9 cellular contexts compared by ENCODE assay signal in the genomic region with DNA sequence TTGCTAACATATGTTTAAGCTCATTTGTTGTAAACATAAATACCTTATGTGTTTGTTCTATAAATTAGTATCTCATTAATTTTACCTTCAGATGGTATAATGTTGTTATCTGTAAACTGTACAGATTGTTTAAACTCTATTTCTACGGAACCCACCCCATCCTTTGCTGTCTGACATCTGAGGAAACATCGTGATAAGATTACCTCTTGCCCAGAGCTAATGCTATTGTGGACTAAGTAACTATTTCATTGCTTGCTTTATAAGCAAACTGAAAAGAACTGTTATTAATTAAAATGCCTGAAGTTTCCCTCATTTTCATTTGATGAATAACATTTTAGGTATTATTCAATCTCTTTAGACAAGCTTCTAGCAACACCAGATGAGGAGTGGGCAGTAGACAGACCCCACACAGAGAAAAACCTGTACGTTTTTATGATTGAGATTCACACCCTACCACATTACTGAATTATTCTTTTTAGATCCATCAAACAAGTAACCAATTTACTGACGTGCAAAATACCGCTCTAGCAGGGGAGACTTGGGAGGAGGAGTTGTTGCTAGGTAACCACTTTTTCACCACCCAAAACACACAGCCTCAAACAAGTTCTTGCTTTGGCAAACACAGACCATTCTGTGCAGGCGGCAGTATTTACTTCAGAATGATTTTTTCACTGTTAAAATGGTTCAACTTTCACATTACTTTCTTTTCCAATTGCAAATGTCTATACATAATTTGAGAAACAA. TPM values are rescaled to one million over a fixed set of nuclear protein-coding genes. Genes with fewer than 3 reads are reported as not detected.
DNase-seq lines count a peak whose midpoint lies in the region; ATAC-seq, FAIRE-seq and TF ChIP-seq lines count a peak whose summit lies in the region.
"Had no signal": no experiment of that assay in that cellular context is flagged by ENCODE, and none has a peak within 500 bp of the region (broad histone marks: within the 10 kb centered on the region; RNA-seq: fewer than 3 reads in every experiment).

No MANE protein-coding gene starts in this region.

- ATAC-seq in GM19395 (IDR thresholded peaks at IDR 0.05; ENCODE audit: unreplicated experiment) (peak; percentile 65), pancreas (peak in 3 of 4 donors; percentile 18 to 72 (median 71)), GM21423 (IDR thresholded peaks at IDR 0.05; ENCODE audit: unreplicated experiment) (no peak), sciatic nerve (no peak)

- TF ChIP-seq CTCF in pancreas (IDR thresholded peaks at IDR 0.05) (no peak), uterus (IDR thresholded peaks at IDR 0.05) (no peak)

- H3K36me3 ChIP-seq in pancreas (no peaks in the 10 kb centered on the region), uterus (no peaks in the 10 kb centered on the region)

- H3K9me3 ChIP-seq in pancreas (no peaks in the 10 kb centered on the region), uterus (no peaks in the 10 kb centered on the region)

- intact Hi-C loops in pancreas (cut with DNase I), result no loop called here
- intact Hi-C loops in uterus (cut with DNase I; ENCODE audit: low total_unique reads), result no loop called here
- intact Hi-C loops in sciatic nerve (cut with DNase I), result no loop called here

- 2 to 3% methylated on average over 6 of the region's 6 CpGs for WGBS in pancreas, 2 donors

- H3K27ac ChIP-seq in pancreas, result no peak overlapping the region
- H3K27ac ChIP-seq in uterus, result no peak overlapping the region

- peak; percentile 80 to 98 (median 84) for DNase-seq in NCI-H1417 (lab: John Stamatoyannopoulos, UW)
- DNase-seq in SW480 (ENCODE audit: low spot score), result peak; percentile 12
- DNase-seq in pancreas, result no peak
- no peak for DNase-seq in uterus
- no peak for DNase-seq in sciatic nerve (ENCODE audit: low spot score)
- no peak for DNase-seq in NK-92 (lab: John Stamatoyannopoulos, UW; ENCODE audit: unreplicated experiment)

- TF ChIP-seq POLR2A in uterus (IDR thresholded peaks at IDR 0.05), result no peak

- H3K4me1 ChIP-seq in pancreas, result no peaks in the 10 kb centered on the region
- H3K4me1 ChIP-seq in uterus, result no peaks in the 10 kb centered on the region

- H3K4me3 ChIP-seq in pancreas, result no peak overlapping the region
- no peak overlapping the region for H3K4me3 ChIP-seq in uterus

- no peak for FAIRE-seq in pancreas (lab: Jason Lieb, UNC)

- H3K27me3 ChIP-seq in pancreas (peaks cover 0 to 11% (median 0%) of the 10 kb centered on the region in 4 donors), uterus (no peaks in the 10 kb centered on the region)

RNA-seq across cellular contexts. Expression of gene SYT4, which starts 1.9 kb away (rescaled TPM):
- total RNA-seq in pancreas, result 1 to 10 TPM in 4 of 6 donors, under 1 TPM in 2; 0.85 to 7.3 (median 2.7) TPM
- 10 to 100 TPM in 1 of 2 donors, 1 to 10 TPM in 1; 2.2 to 16.3 TPM for polyA plus RNA-seq in pancreas
- total RNA-seq in uterus, result 1 to 10 TPM in 1 of 4 donors, not detected in 3; 1.9 TPM
- not detected for total RNA-seq in sciatic nerve
- total RNA-seq: myocyte had no signal

Comparison
In these comparisons a context has a peak if more than half of its experiments do, and no peak if none do; other contexts are left out.
1. ATAC-seq: peak in GM19395 (single experiment) and pancreas (3 of 4); none in GM21423 (single experiment) and sciatic nerve (single experiment).
2. DNase-seq: peak in NCI-H1417 (3 of 3) and SW480 (single experiment); none in pancreas (0 of 6), uterus (0 of 2), sciatic nerve (single experiment) and NK-92 (single experiment).